In the genomic region with DNA sequence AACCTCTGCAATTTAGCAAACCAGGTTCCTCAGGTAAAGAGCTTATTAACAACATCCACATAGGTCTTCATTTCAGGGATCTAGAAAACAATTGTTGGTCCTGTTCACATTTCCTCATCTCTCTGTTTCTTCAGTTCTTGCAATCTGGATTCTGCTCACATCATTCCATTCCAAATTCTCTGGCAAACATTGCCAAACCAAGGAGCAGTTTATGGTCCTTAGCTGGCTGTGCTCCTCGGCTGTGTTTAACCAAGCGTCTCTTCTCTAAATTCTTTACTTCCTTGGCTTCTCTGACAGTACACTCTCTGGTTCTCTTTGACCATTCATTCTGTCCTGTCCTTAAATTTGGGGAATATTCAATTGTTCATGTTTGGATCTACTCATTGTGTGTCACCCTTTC, we compare ENCODE assay signal across 17 cellular contexts.
A peak's percentile ranks its signal among the peaks of the same experiment; 100 is the strongest.
DNase-seq lines count a peak whose midpoint lies in the region; ATAC-seq and TF ChIP-seq lines count a peak whose summit lies in the region.
"Had no signal": no experiment of that assay in that cellular context is flagged by ENCODE, and none has a peak within 500 bp of the region (broad histone marks: within the 10 kb centered on the region; RNA-seq: fewer than 3 reads in every experiment).

No MANE protein-coding gene starts in this region.

- H3K36me3 ChIP-seq in Caco-2 (ENCODE audit: control insufficient read depth, insufficient read depth, low read length) (no peaks in the 10 kb centered on the region), testis (ENCODE audit: low read depth, missing control alignments) (no peaks in the 10 kb centered on the region)
- H3K36me3 ChIP-seq: neutrophil, uterus had no signal

- H3K4me1 Mint-ChIP-seq in Caco-2 (ENCODE audit: low read depth, unreplicated experiment) (peaks cover 25% of the 10 kb centered on the region), chondrocyte (ENCODE audit: low read depth) (peaks cover 33% of the 10 kb centered on the region)

- H3K27ac ChIP-seq in testis: no peak overlapping the region
- H3K27ac ChIP-seq: HL-60, neutrophil, uterus had no signal

- CTCF ChIA-PET in Caco-2 (lab: Charles Lee): interaction anchor here (0.6 to 1.8 kb wide), 2 partner anchors 126 to 128 kb away, joined by 4 to 6 read pairs; a partner anchor contains a TSS

- H3K4me1 ChIP-seq in Caco-2: peaks cover 21% of the 10 kb centered on the region
- peaks cover 15% of the 10 kb centered on the region for H3K4me1 ChIP-seq in testis
- H3K4me1 ChIP-seq: uterus had no signal

- H3K27me3 Mint-ChIP-seq in Caco-2 (ENCODE audit: insufficient read depth, unreplicated experiment): no peaks in the 10 kb centered on the region
- no peaks in the 10 kb centered on the region for H3K27me3 Mint-ChIP-seq in chondrocyte (ENCODE audit: low read depth)

- 46 to 59% methylated on average over 2 of the region's 2 CpGs for WGBS in testis, 2 donors

- H3K9me3 ChIP-seq in Caco-2 (no peaks in the 10 kb centered on the region), testis (no peaks in the 10 kb centered on the region)
- H3K9me3 ChIP-seq: neutrophil, uterus had no signal

- H3K27me3 ChIP-seq in Caco-2 (replicated peaks; ENCODE audit: control insufficient read depth, insufficient read depth, low read length): no peaks in the 10 kb centered on the region
- H3K27me3 ChIP-seq in testis: no peaks in the 10 kb centered on the region
- H3K27me3 ChIP-seq: neutrophil, uterus had no signal

- peak in 1 of 2 experiments; percentile 51 for DNase-seq in Caco-2
- peak; percentile 29 for DNase-seq in amniotic epithelial cell (ENCODE audit: low read depth)
- peak; percentile 51 for DNase-seq in glomerular visceral epithelial cell (ENCODE audit: extremely low spot score)
- peak; percentile 21 for DNase-seq in testis
- no peak for DNase-seq in T-helper 1 cell
- DNase-seq in chondrocyte (ENCODE audit: low spot score): no peak
- DNase-seq: CD8-positive, alpha-beta T cell; NCI-H1694 treated with DMSO at 0.1 percent for 48 hours; NCI-H524; small intestine; stimulated activated naive CD4-positive, alpha-beta T cell; uterus had no signal

- no peak overlapping the region for H3K4me3 ChIP-seq in Caco-2 (ENCODE audit: low read depth, low read length)
- H3K4me3 ChIP-seq in testis: no peak overlapping the region
- H3K4me3 ChIP-seq: uterus had no signal

- no TSS peak for BruUV-seq in Caco-2 (replicated peaks; lab: Mats Ljungman, UMichigan)

- ATAC-seq in GM21723 (IDR thresholded peaks at IDR 0.05; ENCODE audit: unreplicated experiment): no peak
- ATAC-seq: CD8-positive, alpha-beta T cell; PC-3 had no signal

- intact Hi-C loops in Caco-2 (cut with micrococcal nuclease; ENCODE audit: unreplicated experiment): loop anchor here (1.0 to 5.0 kb wide), 3 partner anchors 21 to 60 kb away; no protein-coding TSS in a partner anchor
- intact Hi-C loops in testis (cut with DNase I; ENCODE audit: low total_unique reads): no loop called here

- H3K4me3 Mint-ChIP-seq in Caco-2 (ENCODE audit: unreplicated experiment): no peak overlapping the region
- H3K4me3 Mint-ChIP-seq in chondrocyte (ENCODE audit: unreplicated experiment): no peak overlapping the region
- H3K4me3 Mint-ChIP-seq: CD8-positive, alpha-beta T cell had no signal

- POLR2A ChIA-PET in Caco-2 (lab: Charles Lee): no interaction called here

- TF ChIP-seq CTCF in Caco-2 (IDR thresholded peaks at IDR 0.05; ENCODE audit: insufficient read depth in 1 of 2, low read depth in 1 of 2, low read length in 1 of 2, severe bottlenecking in 1 of 2, unreplicated experiment in 1 of 2) (no peak), testis (IDR thresholded peaks at IDR 0.05) (no peak), chondrocyte (IDR thresholded peaks at IDR 0.05) (no peak)

- no peaks in the 10 kb centered on the region for H3K9me3 Mint-ChIP-seq in Caco-2 (ENCODE audit: unreplicated experiment)
- peaks cover 4% of the 10 kb centered on the region for H3K9me3 Mint-ChIP-seq in chondrocyte (ENCODE audit: low read depth)
- H3K9me3 Mint-ChIP-seq: CD8-positive, alpha-beta T cell had no signal

- TF ChIP-seq POLR2A in testis (IDR thresholded peaks at IDR 0.05): no peak

- no peaks in the 10 kb centered on the region for H3K36me3 Mint-ChIP-seq in Caco-2 (ENCODE audit: insufficient read depth, unreplicated experiment)
- H3K36me3 Mint-ChIP-seq in chondrocyte (ENCODE audit: low read depth): no peaks in the 10 kb centered on the region
- H3K36me3 Mint-ChIP-seq: CD8-positive, alpha-beta T cell had no signal

- H3K27ac Mint-ChIP-seq in Caco-2 (ENCODE audit: unreplicated experiment) (peak overlapping the region; percentile 1), chondrocyte (ENCODE audit: unreplicated experiment) (no peak overlapping the region)
- H3K27ac Mint-ChIP-seq: activated T-helper 2 cell treated with anti-CD3 and anti-CD28 coated beads, Interferon-gamma antibody, Interleukin-2, Interleukin-4, amounts not matched to agents 10 μg/mL and 5 μg/mL and 100 μg/mL, durations not matched to agents 14 hours and 24 hours and 36 hours; CD8-positive, alpha-beta T cell had no signal

Comparison
In these comparisons a context has a peak if more than half of its experiments do, and no peak if none do; other contexts are left out.
1. DNase-seq: peak in amniotic epithelial cell (single experiment), glomerular visceral epithelial cell (single experiment) and testis (single experiment); none in T-helper 1 cell (0 of 5) and chondrocyte (single experiment).